ENCODE assay signal across 26 cellular contexts in genomic region chr10:131043039-131043691, GRCh38.
DNase-seq lines count a peak whose midpoint lies in the region; ATAC-seq, FAIRE-seq and TF ChIP-seq lines count a peak whose summit lies in the region.
"Had no signal": no experiment of that assay in that cellular context is flagged by ENCODE, and none has a peak within 500 bp of the region (broad histone marks: within the 10 kb centered on the region; RNA-seq: fewer than 3 reads in every experiment).

No MANE protein-coding gene starts in this region.

- CTCF ChIA-PET in A549 (lab: Yijun Ruan, JAX) = no interaction called here
- CTCF ChIA-PET in activated CD4-positive, alpha-beta T cell treated with anti-CD3 and anti-CD28 coated beads, Interleukin-2, amount 10 ng/mL, durations not matched to agents 7 days and 5 days (lab: Charles Lee) = no interaction called here
- CTCF ChIA-PET in MCF 10A (lab: Yijun Ruan, JAX) = no interaction called here

- BruUV-seq in MCF 10A (replicated peaks; lab: Mats Ljungman, UMichigan) = no TSS peak

- TF ChIP-seq CTCF in A549 (IDR thresholded peaks at IDR 0.05) (no peak), MCF 10A (IDR thresholded peaks at IDR 0.05; ENCODE audit: unreplicated experiment) (no peak)

- H3K27me3 ChIP-seq in mesendoderm (ENCODE audit: insufficient read depth, low read length, poor library complexity) (no peaks in the 10 kb centered on the region), GM23248 (replicated peaks; ENCODE audit: insufficient read depth) (no peaks in the 10 kb centered on the region)
- H3K27me3 ChIP-seq: right atrium auricular region had no signal

- H3K79me2 ChIP-seq in mesendoderm (ENCODE audit: control insufficient read depth, insufficient read depth, low read length) = no peaks in the 10 kb centered on the region
- H3K79me2 ChIP-seq in GM23248 (ENCODE audit: insufficient read depth) = no peaks in the 10 kb centered on the region

- no peaks in the 10 kb centered on the region for H3K4me1 Mint-ChIP-seq in activated CD4-positive, alpha-beta T cell treated with anti-CD3 and anti-CD28 coated beads, Interleukin-2, amount 10 ng/mL, durations not matched to agents 7 days and 5 days
- H3K4me1 Mint-ChIP-seq in MCF 10A (ENCODE audit: insufficient read depth, unreplicated experiment) = no peaks in the 10 kb centered on the region
- H3K4me1 Mint-ChIP-seq: activated CD4-positive, alpha-beta T cell treated with anti-CD3 and anti-CD28 coated beads for 36 hours; CD8-positive, alpha-beta memory T cell; stimulated activated naive B cell treated with anti-CD40 and anti-IgM and Interleukin-4, amounts not matched to agents 10 μg/mL and 1 μg/mL and 100 μg/mL, for 72 hours had no signal

- no peak overlapping the region for H3K27ac ChIP-seq in A549
- no peak overlapping the region for H3K27ac ChIP-seq in mesendoderm (ENCODE audit: low read depth, low read length)
- no peak overlapping the region for H3K27ac ChIP-seq in GM23248
- H3K27ac ChIP-seq: cardiac muscle cell, right atrium auricular region, tibial artery had no signal

- no peak overlapping the region for H3K4me3 ChIP-seq in A549
- H3K4me3 ChIP-seq in mesendoderm (ENCODE audit: low read length) = no peak overlapping the region
- H3K4me3 ChIP-seq in GM23248 = no peak overlapping the region
- H3K4me3 ChIP-seq: cardiac muscle cell, lung, right atrium auricular region, tibial artery had no signal

- in situ Hi-C loops in GM23248 (cut with MboI) = no loop called here

- no peak for TF ChIP-seq EP300 in A549 (IDR thresholded peaks at IDR 0.05)

- no peak overlapping the region for H2AK5ac ChIP-seq in mesendoderm (ENCODE audit: low read length)

- DNase-seq in A549 (ENCODE audit: low read depth in 1 of 2, low spot score in 1 of 2) (no peak), DMS79 (lab: John Stamatoyannopoulos, UW) (peak; percentile 78), NCI-H2029 treated with DMSO at 0.1 percent for 48 hours (lab: John Stamatoyannopoulos, UW) (peak; percentile 55), RPMI8226 (peak; percentile 26), mesendoderm (no peak), MCF 10A (ENCODE audit: unreplicated experiment) (no peak), GM23248 (no peak)
- no peak for DNase-seq in activated CD4-positive, alpha-beta T cell treated with anti-CD3 and anti-CD28 coated beads, Interleukin-2, amount 10 ng/mL, durations not matched to agents 7 days and 5 days
- DNase-seq: activated CD4-positive, alpha-beta T cell treated with anti-CD3 and anti-CD28 coated beads for 36 hours; activated CD8-positive, alpha-beta memory T cell treated with anti-CD3 and anti-CD28 coated beads, Interleukin-2, amount 50 U/mL, for 48 hours; activated effector memory CD4-positive, alpha-beta T cell treated with anti-CD3 and anti-CD28 coated beads, Interleukin-2, amount 50 U/mL, for 16 hours; CD8-positive, alpha-beta memory T cell; dermis blood vessel endothelial cell; H7; hypothalamus; islet precursor cell; occipital lobe; stimulated activated CD4-positive, alpha-beta T cell treated with anti-CD3 and anti-CD28 coated beads, Interleukin-15, amount 100 ng/mL, for 24 hours; stimulated activated naive B cell treated with anti-CD40 and anti-IgM and Interleukin-4, amounts not matched to agents 10 μg/mL and 1 μg/mL and 100 μg/mL, for 72 hours; SW 1271 had no signal

- no peaks in the 10 kb centered on the region for H3K9me2 ChIP-seq in GM23248 (ENCODE audit: insufficient read depth)

- no peak overlapping the region for H2AFZ ChIP-seq in GM23248

- WGBS in A549 (ENCODE audit: missing lambda C conversion rate) = 25% methylated on average over 6 of the region's 10 CpGs
- WGBS in mesendoderm (ENCODE audit: extremely low coverage, insufficient coverage, low lambda C conversion rate) = no CpG with 5 or more reads among the region's 10 CpGs
- WGBS in GM23248 (ENCODE audit: low coverage in 1 of 2, low lambda C conversion rate in 2 of 2, missing lambda C conversion rate in 2 of 2), 2 experiments = 29 to 49% methylated on average over 5 to 10 of the region's 10 CpGs

- no peak overlapping the region for H3K23ac ChIP-seq in mesendoderm (ENCODE audit: low read length)

- no peak overlapping the region for H3K18ac ChIP-seq in mesendoderm (ENCODE audit: low read length)

- intact Hi-C loops in MCF 10A (cut with micrococcal nuclease) = no loop called here

- H3K4me1 ChIP-seq in A549 (no peaks in the 10 kb centered on the region), mesendoderm (ENCODE audit: control insufficient read depth, low read depth, low read length) (peaks cover under 1% of the 10 kb centered on the region), GM23248 (ENCODE audit: insufficient read depth) (no peaks in the 10 kb centered on the region)
- H3K4me1 ChIP-seq: right atrium auricular region, tibial artery had no signal

- no peak overlapping the region for H4K8ac ChIP-seq in mesendoderm (ENCODE audit: low read depth, low read length)

- no peaks in the 10 kb centered on the region for H3K36me3 Mint-ChIP-seq in activated CD4-positive, alpha-beta T cell treated with anti-CD3 and anti-CD28 coated beads, Interleukin-2, amount 10 ng/mL, durations not matched to agents 7 days and 5 days (ENCODE audit: low read depth)
- no peaks in the 10 kb centered on the region for H3K36me3 Mint-ChIP-seq in MCF 10A (ENCODE audit: insufficient read depth, unreplicated experiment)
- H3K36me3 Mint-ChIP-seq: CD8-positive, alpha-beta memory T cell had no signal

- H3K4me2 ChIP-seq in A549 (no peak overlapping the region), mesendoderm (ENCODE audit: low read length) (no peak overlapping the region), GM23248 (ENCODE audit: unreplicated experiment) (no peak overlapping the region)

- H2BK15ac ChIP-seq in mesendoderm (replicated peaks; ENCODE audit: low read depth) = no peak overlapping the region

- FAIRE-seq in A549 (lab: Jason Lieb, UNC) = no peak
- FAIRE-seq: endothelial cell of umbilical vein had no signal

- peak; percentile 51 to 58; a peak in 5 of 6 replicates for ATAC-seq in A549
- ATAC-seq: activated CD4-positive, alpha-beta T cell treated with anti-CD3 and anti-CD28 coated beads for 36 hours; Right ventricle myocardium inferior; stimulated activated naive B cell treated with anti-CD40 and anti-IgM and Interleukin-4, amounts not matched to agents 10 μg/mL and 1 μg/mL and 100 μg/mL, for 72 hours had no signal

- no peak overlapping the region for H3K4ac ChIP-seq in mesendoderm (ENCODE audit: low read depth, low read length)

- H3K27me3 Mint-ChIP-seq in activated CD4-positive, alpha-beta T cell treated with anti-CD3 and anti-CD28 coated beads, Interleukin-2, amount 10 ng/mL, durations not matched to agents 7 days and 5 days = no peaks in the 10 kb centered on the region
- H3K27me3 Mint-ChIP-seq in MCF 10A (ENCODE audit: insufficient read depth, unreplicated experiment) = no peaks in the 10 kb centered on the region
- H3K27me3 Mint-ChIP-seq: activated CD4-positive, alpha-beta T cell treated with anti-CD3 and anti-CD28 coated beads for 36 hours; CD8-positive, alpha-beta memory T cell; stimulated activated naive B cell treated with anti-CD40 and anti-IgM and Interleukin-4, amounts not matched to agents 10 μg/mL and 1 μg/mL and 100 μg/mL, for 72 hours had no signal

- no peaks in the 10 kb centered on the region for H3F3A ChIP-seq in GM23248 (ENCODE audit: insufficient read depth)

- TF ChIP-seq POLR2A in A549 (IDR thresholded peaks at IDR 0.05; ENCODE audit: low read length) = no peak

- no peaks in the 10 kb centered on the region for H3K36me3 ChIP-seq in mesendoderm (ENCODE audit: control insufficient read depth, insufficient read depth, low read length)
- no peaks in the 10 kb centered on the region for H3K36me3 ChIP-seq in GM23248 (ENCODE audit: low read depth)
- H3K36me3 ChIP-seq: cardiac muscle cell, right atrium auricular region, tibial artery had no signal

- no peaks in the 10 kb centered on the region for H3K9me3 ChIP-seq in A549
- no peaks in the 10 kb centered on the region for H3K9me3 ChIP-seq in GM23248 (ENCODE audit: low read depth)
- H3K9me3 ChIP-seq: right atrium auricular region, tibial artery had no signal

- no peak overlapping the region for H3K56ac ChIP-seq in mesendoderm (ENCODE audit: low read length)

- no peaks in the 10 kb centered on the region for H3K79me1 ChIP-seq in mesendoderm (ENCODE audit: low read length)

- H4K5ac ChIP-seq in mesendoderm (ENCODE audit: low read length) = no peak overlapping the region

- no peak overlapping the region for H3K4me3 Mint-ChIP-seq in activated CD4-positive, alpha-beta T cell treated with anti-CD3 and anti-CD28 coated beads, Interleukin-2, amount 10 ng/mL, durations not matched to agents 7 days and 5 days
- no peak overlapping the region for H3K4me3 Mint-ChIP-seq in MCF 10A (ENCODE audit: unreplicated experiment)
- H3K4me3 Mint-ChIP-seq: activated CD4-positive, alpha-beta T cell treated with anti-CD3 and anti-CD28 coated beads for 36 hours; CD8-positive, alpha-beta memory T cell; stimulated activated naive B cell treated with anti-CD40 and anti-IgM and Interleukin-4, amounts not matched to agents 10 μg/mL and 1 μg/mL and 100 μg/mL, for 72 hours had no signal

- H4K20me1 ChIP-seq in GM23248 (ENCODE audit: insufficient read depth) = no peaks in the 10 kb centered on the region

- no peaks in the 10 kb centered on the region for H3K9me3 Mint-ChIP-seq in activated CD4-positive, alpha-beta T cell treated with anti-CD3 and anti-CD28 coated beads, Interleukin-2, amount 10 ng/mL, durations not matched to agents 7 days and 5 days
- peaks cover 19% of the 10 kb centered on the region for H3K9me3 Mint-ChIP-seq in MCF 10A (ENCODE audit: unreplicated experiment)

- TF ChIP-seq RAD21 in A549 (conservative IDR thresholded peaks at IDR 0.05 in 1 of 2, IDR thresholded peaks at IDR 0.05 in 1 of 2) = no peak

- H2BK5ac ChIP-seq in mesendoderm (ENCODE audit: low read length) = no peak overlapping the region

- H3K27ac Mint-ChIP-seq in activated CD4-positive, alpha-beta T cell treated with anti-CD3 and anti-CD28 coated beads, Interleukin-2, amount 10 ng/mL, durations not matched to agents 7 days and 5 days = no peak overlapping the region
- no peak overlapping the region for H3K27ac Mint-ChIP-seq in MCF 10A (ENCODE audit: low read depth, unreplicated experiment)
- H3K27ac Mint-ChIP-seq: activated CD4-positive, alpha-beta T cell treated with anti-CD3 and anti-CD28 coated beads for 36 hours; CD8-positive, alpha-beta memory T cell; stimulated activated naive B cell treated with anti-CD40 and anti-IgM and Interleukin-4, amounts not matched to agents 10 μg/mL and 1 μg/mL and 100 μg/mL, for 72 hours had no signal

- POLR2A ChIA-PET in A549 (lab: Yijun Ruan, JAX) = no interaction called here
- POLR2A ChIA-PET in activated CD4-positive, alpha-beta T cell treated with anti-CD3 and anti-CD28 coated beads, Interleukin-2, amount 10 ng/mL, durations not matched to agents 7 days and 5 days (lab: Charles Lee) = no interaction called here
- POLR2A ChIA-PET in MCF 10A (lab: Yijun Ruan, JAX) = interaction anchor here (0.6 kb wide), 1 partner anchor 8 kb away, joined by 3 read pairs; no protein-coding TSS in a partner anchor

- no peak overlapping the region for H2BK120ac ChIP-seq in mesendoderm (ENCODE audit: low read depth, low read length)

- H3K9ac ChIP-seq in mesendoderm (ENCODE audit: low read length) (no peak overlapping the region), GM23248 (no peak overlapping the region)

Comparison
In these comparisons a context has a peak if more than half of its experiments do, and no peak if none do; other contexts are left out.
1. DNase-seq: peak in DMS79 (single experiment), NCI-H2029 treated with DMSO at 0.1 percent for 48 hours (single experiment) and RPMI8226 (single experiment); none in A549 (0 of 2), mesendoderm (single experiment), activated CD4-positive, alpha-beta T cell treated with anti-CD3 and anti-CD28 coated beads, Interleukin-2, amount 10 ng/mL, durations not matched to agents 7 days and 5 days (single experiment), MCF 10A (single experiment) and GM23248 (single experiment).